ENCODE assay signal across 24 cellular contexts in genomic region chr17:80379348-80379747, GRCh38. TPM values are rescaled to one million over a fixed set of nuclear protein-coding genes. Genes with fewer than 3 reads are reported as not detected.
DNase-seq lines count a peak whose midpoint lies in the region; ATAC-seq and TF ChIP-seq lines count a peak whose summit lies in the region.
"Had no signal": no experiment of that assay in that cellular context is flagged by ENCODE, and none has a peak within 500 bp of the region (broad histone marks: within the 10 kb centered on the region; RNA-seq: fewer than 3 reads in every experiment).

No MANE protein-coding gene starts in this region.

- no peaks in the 10 kb centered on the region for H3K9me3 ChIP-seq in left ventricle myocardium inferior (replicated peaks)
- H3K9me3 ChIP-seq: BLaER1, Caco-2, SJCRH30 had no signal

- H3K36me3 ChIP-seq in left ventricle myocardium inferior, result peaks cover 100% of the 10 kb centered on the region
- H3K36me3 ChIP-seq: SJCRH30 had no signal

- intact Hi-C loops in activated CD4-positive, alpha-beta T cell treated with anti-CD3 and anti-CD28 coated beads, Interleukin-2, amount 10 ng/mL, durations not matched to agents 24 days and 14 days (cut with micrococcal nuclease), result no loop called here
- intact Hi-C loops in Right ventricle myocardium superior (cut with DNase I) (no loop called here), left ventricle myocardium inferior (cut with micrococcal nuclease) (no loop called here), left ventricle myocardium superior (cut with micrococcal nuclease) (no loop called here)

- H3K4me1 ChIP-seq in left ventricle myocardium inferior, result peaks cover 10% of the 10 kb centered on the region
- H3K4me1 ChIP-seq: BLaER1, Caco-2 had no signal

- ATAC-seq in Right ventricle myocardium superior (ENCODE audit: poor library complexity) (peak; percentile 58), left ventricle myocardium superior (peak; percentile 57), HG02884 (IDR thresholded peaks at IDR 0.05; ENCODE audit: unreplicated experiment) (no peak), HG03469 (IDR thresholded peaks at IDR 0.05; ENCODE audit: unreplicated experiment) (no peak)
- no peak for ATAC-seq in stimulated activated effector memory CD8-positive, alpha-beta T cell treated with anti-CD3 and anti-CD28 coated beads, Interleukin-12 subunit alpha, Interleukin-12 subunit beta, amount 100 ng/mL, for 72 hours

- H3K27me3 ChIP-seq in left ventricle myocardium inferior (ENCODE audit: low read depth), result no peaks in the 10 kb centered on the region
- H3K27me3 ChIP-seq: BLaER1, SJCRH30 had no signal

- no peak for TF ChIP-seq CTCF in left ventricle myocardium inferior (IDR thresholded peaks at IDR 0.05; ENCODE audit: borderline replicate concordance)

- no peak overlapping the region for H3K4me3 Mint-ChIP-seq in activated CD4-positive, alpha-beta T cell treated with anti-CD3 and anti-CD28 coated beads, Interleukin-2, amount 10 ng/mL, durations not matched to agents 24 days and 14 days
- H3K4me3 Mint-ChIP-seq in stimulated activated effector memory CD8-positive, alpha-beta T cell treated with anti-CD3 and anti-CD28 coated beads, Interleukin-12 subunit alpha, Interleukin-12 subunit beta, amount 100 ng/mL, for 72 hours, result no peak overlapping the region
- H3K4me3 Mint-ChIP-seq: CD4-positive, alpha-beta T cell had no signal

- H3K27ac Mint-ChIP-seq in activated CD4-positive, alpha-beta T cell treated with anti-CD3 and anti-CD28 coated beads, Interleukin-2, amount 10 ng/mL, durations not matched to agents 24 days and 14 days, result peak overlapping the region; percentile 26
- peak overlapping the region; percentile 41 for H3K27ac Mint-ChIP-seq in stimulated activated effector memory CD8-positive, alpha-beta T cell treated with anti-CD3 and anti-CD28 coated beads, Interleukin-12 subunit alpha, Interleukin-12 subunit beta, amount 100 ng/mL, for 72 hours
- H3K27ac Mint-ChIP-seq: CD4-positive, alpha-beta T cell had no signal

- no peaks in the 10 kb centered on the region for H3K27me3 Mint-ChIP-seq in activated CD4-positive, alpha-beta T cell treated with anti-CD3 and anti-CD28 coated beads, Interleukin-2, amount 10 ng/mL, durations not matched to agents 24 days and 14 days
- H3K27me3 Mint-ChIP-seq: CD4-positive, alpha-beta T cell had no signal

- no peak for DNase-seq in activated CD4-positive, alpha-beta T cell treated with anti-CD3 and anti-CD28 coated beads, Interleukin-2, amount 10 ng/mL, durations not matched to agents 24 days and 14 days
- no peak for DNase-seq in activated CD4-positive, alpha-beta T cell treated with anti-CD3 and anti-CD28 coated beads for 48 hours
- DNase-seq in Right ventricle myocardium superior (no peak), left ventricle myocardium inferior (no peak), left ventricle myocardium superior (no peak)
- DNase-seq in stimulated activated effector memory CD8-positive, alpha-beta T cell treated with anti-CD3 and anti-CD28 coated beads, Interleukin-12 subunit alpha, Interleukin-12 subunit beta, amount 100 ng/mL, for 72 hours (ENCODE audit: low spot score in 2 of 2), result no peak
- DNase-seq: ACHN; CD4-positive, alpha-beta T cell; DND-41; H7; KG1; NCI-H1092; NCI-H1436; NCI-H2029 treated with DMSO at 0.1 percent for 48 hours; NCI-H226; NCI-H524; NCI-H774; NK-92 treated with Interleukin-12 subunit alpha and Interleukin-12 subunit beta, amount 100 ng/mL, for 24 hours; SJCRH30 had no signal

- H3K4me3 ChIP-seq in left ventricle myocardium inferior, result no peak overlapping the region
- H3K4me3 ChIP-seq: BLaER1, SJCRH30 had no signal

- H3K27ac ChIP-seq in left ventricle myocardium inferior (replicated peaks), result no peak overlapping the region
- H3K27ac ChIP-seq: 22Rv1, BLaER1, SJCRH30 had no signal

- peaks cover 86% of the 10 kb centered on the region for H3K36me3 Mint-ChIP-seq in activated CD4-positive, alpha-beta T cell treated with anti-CD3 and anti-CD28 coated beads, Interleukin-2, amount 10 ng/mL, durations not matched to agents 24 days and 14 days (ENCODE audit: low read depth)
- H3K36me3 Mint-ChIP-seq in stimulated activated effector memory CD8-positive, alpha-beta T cell treated with anti-CD3 and anti-CD28 coated beads, Interleukin-12 subunit alpha, Interleukin-12 subunit beta, amount 100 ng/mL, for 72 hours, result peaks cover 100% of the 10 kb centered on the region

- H3K4me1 Mint-ChIP-seq in activated CD4-positive, alpha-beta T cell treated with anti-CD3 and anti-CD28 coated beads, Interleukin-2, amount 10 ng/mL, durations not matched to agents 24 days and 14 days, result no peaks in the 10 kb centered on the region
- peaks cover 8% of the 10 kb centered on the region for H3K4me1 Mint-ChIP-seq in stimulated activated effector memory CD8-positive, alpha-beta T cell treated with anti-CD3 and anti-CD28 coated beads, Interleukin-12 subunit alpha, Interleukin-12 subunit beta, amount 100 ng/mL, for 72 hours

- H3K9me3 Mint-ChIP-seq in activated CD4-positive, alpha-beta T cell treated with anti-CD3 and anti-CD28 coated beads, Interleukin-2, amount 10 ng/mL, durations not matched to agents 24 days and 14 days, result no peaks in the 10 kb centered on the region
- H3K9me3 Mint-ChIP-seq in stimulated activated effector memory CD8-positive, alpha-beta T cell treated with anti-CD3 and anti-CD28 coated beads, Interleukin-12 subunit alpha, Interleukin-12 subunit beta, amount 100 ng/mL, for 72 hours, result no peaks in the 10 kb centered on the region
- H3K9me3 Mint-ChIP-seq: CD4-positive, alpha-beta T cell had no signal

RNA-seq across cellular contexts. Expression of gene ENDOV, which starts 35.6 kb away (rescaled TPM):
- total RNA-seq in activated CD4-positive, alpha-beta T cell treated with anti-CD3 and anti-CD28 coated beads, Interleukin-2, amount 10 ng/mL, durations not matched to agents 24 days and 14 days, result 16.3 and 16.4 TPM in 2 replicates
- total RNA-seq in Right ventricle myocardium superior (11.7 TPM), left ventricle myocardium inferior (11.3 TPM), left ventricle myocardium superior (9.1 TPM)

Comparison
In these comparisons a context has a peak if more than half of its experiments do, and no peak if none do; other contexts are left out.
1. ATAC-seq: peak in Right ventricle myocardium superior (single experiment) and left ventricle myocardium superior (single experiment); none in stimulated activated effector memory CD8-positive, alpha-beta T cell treated with anti-CD3 and anti-CD28 coated beads, Interleukin-12 subunit alpha, Interleukin-12 subunit beta, amount 100 ng/mL, for 72 hours (single experiment), HG02884 (single experiment) and HG03469 (single experiment).